In the genomic region with DNA sequence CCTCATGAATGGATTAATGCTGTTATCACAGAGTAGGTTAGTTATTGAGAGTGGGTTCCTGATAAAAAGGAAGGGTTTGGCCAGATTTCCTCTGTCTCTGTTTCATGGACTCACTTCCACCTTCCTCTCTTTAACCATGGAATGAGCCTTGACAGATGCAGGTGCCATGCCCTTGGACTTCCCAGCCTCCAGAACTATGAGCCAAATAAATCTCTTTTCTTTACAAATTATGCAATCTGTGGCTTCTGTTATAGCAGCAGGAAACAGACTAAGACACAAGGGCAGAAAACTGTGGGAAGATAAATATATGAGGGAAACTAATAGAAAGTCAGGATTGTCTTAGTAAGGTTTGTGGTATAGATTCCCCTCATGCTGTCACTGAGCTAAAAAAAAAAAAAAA, we compare ENCODE assay signal across 21 cellular contexts.
"Had no signal": no experiment of that assay in that cellular context is flagged by ENCODE, and none has a peak within 500 bp of the region (broad histone marks: within the 10 kb centered on the region; RNA-seq: fewer than 3 reads in every experiment).

No MANE protein-coding gene starts in this region.

- H3K9me3 ChIP-seq: ascending aorta, tibial artery had no signal

- H3K36me3 Mint-ChIP-seq: naive thymus-derived CD4-positive, alpha-beta T cell; neural progenitor cell had no signal

- H3K9me3 Mint-ChIP-seq: activated CD4-positive, alpha-beta T cell treated with anti-CD3 and anti-CD28 coated beads, Interleukin-2, amount 10 ng/mL, durations not matched to agents 7 days and 5 days had no signal

- H3K9ac ChIP-seq: neural progenitor cell had no signal

- H3K4me2 ChIP-seq: neural progenitor cell had no signal

- DNase-seq: activated CD4-positive, alpha-beta T cell treated with anti-CD3 and anti-CD28 coated beads, Interleukin-2, amount 10 ng/mL, durations not matched to agents 7 days and 5 days; activated CD8-positive, alpha-beta T cell treated with anti-CD3 and anti-CD28 coated beads, Interleukin-2, amount 10 ng/mL, durations not matched to agents 7 days and 5 days; activated naive CD4-positive, alpha-beta T cell treated with anti-CD3 and anti-CD28 coated beads, Interleukin-2, amount 50 U/mL, for 16 hours; activated T-cell treated with anti-CD3 and anti-CD28 coated beads, Interleukin-2, amount 50 U/mL, for 4 hours; cerebellar nuclear complex; effector CD4-positive, alpha-beta T cell; heart right ventricle; left ventricle myocardium inferior; mucosa of descending colon; naive thymus-derived CD4-positive, alpha-beta T cell; stimulated activated CD4-positive, alpha-beta T cell treated with anti-CD3 and anti-CD28 coated beads, Interleukin-12 subunit alpha, Interleukin-12 subunit beta, amount 100 ng/mL, for 4 hours; stimulated activated CD4-positive, alpha-beta T cell treated with anti-CD3 and anti-CD28 coated beads, Interleukin-1b, Interleukin-23, amount 100 ng/mL, for 48 hours; stimulated activated CD8-positive, alpha-beta memory T cell treated with anti-CD3 and anti-CD28 coated beads, Interleukin-4, amount 100 ng/mL, for 48 hours; stimulated activated naive CD4-positive, alpha-beta T cell treated with Interleukin-2 at 50 U/mL for 16 hours; T-helper 9 cell; tibial artery had no signal

- H3K4me3 Mint-ChIP-seq: activated CD4-positive, alpha-beta T cell treated with anti-CD3 and anti-CD28 coated beads, Interleukin-2, amount 10 ng/mL, durations not matched to agents 7 days and 5 days; activated CD8-positive, alpha-beta T cell treated with anti-CD3 and anti-CD28 coated beads, Interleukin-2, amount 10 ng/mL, durations not matched to agents 7 days and 5 days; activated T-cell treated with anti-CD3 and anti-CD28 coated beads, Interleukin-2, amount 50 U/mL, for 4 hours; naive thymus-derived CD4-positive, alpha-beta T cell; neural progenitor cell had no signal

- H3K4me1 ChIP-seq: neural progenitor cell had no signal

- ATAC-seq: activated CD8-positive, alpha-beta T cell treated with anti-CD3 and anti-CD28 coated beads, Interleukin-2, amount 10 ng/mL, durations not matched to agents 7 days and 5 days; activated T-cell treated with anti-CD3 and anti-CD28 coated beads, Interleukin-2, amount 50 U/mL, for 4 hours; gastroesophageal sphincter; heart right ventricle; mucosa of descending colon; naive thymus-derived CD4-positive, alpha-beta T cell had no signal

- H3K36me3 ChIP-seq: ascending aorta, gastroesophageal sphincter, heart right ventricle, left ventricle myocardium inferior, neural progenitor cell, tibial artery had no signal

- FAIRE-seq: urothelium cell line had no signal

- H3K27me3 ChIP-seq: ascending aorta, gastroesophageal sphincter, heart right ventricle, neural progenitor cell, tibial artery had no signal

- H3K27ac Mint-ChIP-seq: activated CD4-positive, alpha-beta T cell treated with anti-CD3 and anti-CD28 coated beads, Interleukin-2, amount 10 ng/mL, durations not matched to agents 7 days and 5 days; activated CD8-positive, alpha-beta T cell treated with anti-CD3 and anti-CD28 coated beads, Interleukin-2, amount 10 ng/mL, durations not matched to agents 7 days and 5 days; naive thymus-derived CD4-positive, alpha-beta T cell; neural progenitor cell; progenitor cell of endocrine pancreas had no signal

- H3K4me3 ChIP-seq: ascending aorta, gastroesophageal sphincter, heart right ventricle, left ventricle myocardium inferior, mucosa of descending colon, neural progenitor cell, tibial artery had no signal

- H3K27me3 Mint-ChIP-seq: progenitor cell of endocrine pancreas had no signal

- H3K4me1 Mint-ChIP-seq: activated CD4-positive, alpha-beta T cell treated with anti-CD3 and anti-CD28 coated beads, Interleukin-2, amount 10 ng/mL, durations not matched to agents 7 days and 5 days; naive thymus-derived CD4-positive, alpha-beta T cell; neural progenitor cell had no signal

- H3K27ac ChIP-seq: ascending aorta, gastroesophageal sphincter, heart right ventricle, left ventricle myocardium inferior, neural progenitor cell, tibial artery had no signal
